Comparison of ENCODE assay signal across 12 cellular contexts in the genomic region with DNA sequence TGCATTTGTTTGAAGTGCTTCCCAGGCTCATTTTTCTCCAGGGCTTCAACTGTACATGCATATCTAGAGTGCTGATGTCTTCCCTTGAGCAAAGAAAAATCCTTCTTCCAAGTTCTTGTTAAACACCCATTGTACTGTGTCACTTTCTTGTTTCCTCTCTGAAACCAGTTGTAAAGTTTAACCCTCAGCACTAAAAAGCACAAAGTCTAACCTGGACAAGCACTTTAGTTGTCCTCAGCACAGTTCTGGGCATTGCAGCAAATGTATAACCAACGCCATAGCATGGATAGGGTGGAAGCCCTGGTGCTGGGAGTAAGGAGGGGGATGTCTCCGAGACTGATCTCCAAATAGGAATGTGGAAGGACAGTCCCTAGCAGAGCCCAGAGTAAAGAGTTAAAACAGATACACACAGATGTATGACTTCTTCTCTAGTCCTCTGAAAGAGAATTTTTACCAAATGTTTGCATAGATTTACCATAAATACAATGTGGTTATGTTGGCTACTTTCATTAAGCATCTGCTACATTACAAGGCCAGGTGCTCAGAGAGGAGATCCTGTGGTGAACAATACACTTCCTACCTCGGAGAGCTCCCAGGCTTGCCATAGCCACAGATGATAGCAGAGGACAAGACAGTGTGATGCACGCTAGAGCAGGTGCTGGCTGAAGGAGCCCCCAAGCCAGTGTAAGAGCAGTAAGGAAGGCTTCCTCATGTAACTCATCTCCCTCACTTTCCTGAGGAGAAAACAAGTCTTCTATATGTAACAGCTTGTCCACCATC. TPM values are rescaled to one million over a fixed set of nuclear protein-coding genes. Genes with fewer than 3 reads are reported as not detected.
DNase-seq lines count a peak whose midpoint lies in the region; ATAC-seq and TF ChIP-seq lines count a peak whose summit lies in the region.
"Had no signal": no experiment of that assay in that cellular context is flagged by ENCODE, and none has a peak within 500 bp of the region (broad histone marks: within the 10 kb centered on the region; RNA-seq: fewer than 3 reads in every experiment).

No MANE protein-coding gene starts in this region.

- no peaks in the 10 kb centered on the region for H3K9me3 ChIP-seq in RWPE2 (ENCODE audit: severe bottlenecking)
- H3K9me3 ChIP-seq: adrenal gland, upper lobe of left lung had no signal

- no peaks in the 10 kb centered on the region for H3K36me3 ChIP-seq in RWPE2 (ENCODE audit: low read depth)
- H3K36me3 ChIP-seq: adrenal gland, upper lobe of left lung had no signal

- no peak overlapping the region for H3K27ac Mint-ChIP-seq in activated CD4-positive, alpha-beta memory T cell treated with anti-CD3 and anti-CD28 coated beads, Interleukin-2, amount 10 ng/mL, durations not matched to agents 7 days and 5 days
- H3K27ac Mint-ChIP-seq: CD8-positive, alpha-beta T cell had no signal

- peak; percentile 81 for ATAC-seq in GM18520 (IDR thresholded peaks at IDR 0.05; ENCODE audit: unreplicated experiment)
- peak; percentile 91 for ATAC-seq in GM21515 (IDR thresholded peaks at IDR 0.05; ENCODE audit: unreplicated experiment)
- ATAC-seq in HG03066 (IDR thresholded peaks at IDR 0.05; ENCODE audit: low read depth, unreplicated experiment) = peak; percentile 82
- ATAC-seq in RWPE2 (ENCODE audit: low read depth) = peak; percentile 35; the same call in 1 of the 3 replicates

- CTCF ChIA-PET in activated CD4-positive, alpha-beta memory T cell treated with anti-CD3 and anti-CD28 coated beads, Interleukin-2, amount 10 ng/mL, durations not matched to agents 7 days and 5 days (lab: Charles Lee) = interaction anchor here (1.2 to 7.0 kb wide), 7 partner anchors 8 to 117 kb away, joined by 3 to 179 read pairs (median 23); a partner anchor contains a TSS

- no peaks in the 10 kb centered on the region for H3K9me3 Mint-ChIP-seq in activated CD4-positive, alpha-beta memory T cell treated with anti-CD3 and anti-CD28 coated beads, Interleukin-2, amount 10 ng/mL, durations not matched to agents 7 days and 5 days
- H3K9me3 Mint-ChIP-seq: CD8-positive, alpha-beta T cell had no signal

- no peak for TF ChIP-seq CTCF in RWPE2 (IDR thresholded peaks at IDR 0.05; ENCODE audit: poor library complexity, severe bottlenecking)

- DNase-seq in RWPE2 (ENCODE audit: low spot score) (no peak), NCI-H1436 (lab: John Stamatoyannopoulos, UW) (no peak), GM19240 (ENCODE audit: insufficient read length, low spot score) (no peak), NCI-H1105 (lab: John Stamatoyannopoulos, UW) (no peak)
- no peak for DNase-seq in activated CD4-positive, alpha-beta memory T cell treated with anti-CD3 and anti-CD28 coated beads, Interleukin-2, amount 10 ng/mL, durations not matched to agents 7 days and 5 days
- DNase-seq: activated CD4-positive, alpha-beta T cell treated with anti-CD3 and anti-CD28 coated beads for 1 hour; adrenal gland; CD8-positive, alpha-beta T cell; upper lobe of left lung had no signal

- POLR2A ChIA-PET in activated CD4-positive, alpha-beta memory T cell treated with anti-CD3 and anti-CD28 coated beads, Interleukin-2, amount 10 ng/mL, durations not matched to agents 7 days and 5 days (lab: Charles Lee) = interaction anchor here (1.1 to 1.3 kb wide), 2 partner anchors 16 to 17 kb away, joined by 4 read pairs; no protein-coding TSS in a partner anchor

- no peak overlapping the region for H3K27ac ChIP-seq in RWPE2 (ENCODE audit: poor library complexity, severe bottlenecking)
- H3K27ac ChIP-seq: adrenal gland, upper lobe of left lung had no signal

- no peaks in the 10 kb centered on the region for H3K36me3 Mint-ChIP-seq in activated CD4-positive, alpha-beta memory T cell treated with anti-CD3 and anti-CD28 coated beads, Interleukin-2, amount 10 ng/mL, durations not matched to agents 7 days and 5 days (ENCODE audit: low read depth)
- H3K36me3 Mint-ChIP-seq: CD8-positive, alpha-beta T cell had no signal

- H3K4me1 Mint-ChIP-seq in activated CD4-positive, alpha-beta memory T cell treated with anti-CD3 and anti-CD28 coated beads, Interleukin-2, amount 10 ng/mL, durations not matched to agents 7 days and 5 days = peaks cover 42% of the 10 kb centered on the region

- H3K4me1 ChIP-seq in RWPE2 (ENCODE audit: insufficient read depth, poor library complexity, severe bottlenecking) = no peaks in the 10 kb centered on the region
- H3K4me1 ChIP-seq: adrenal gland had no signal

- no peak overlapping the region for H3K4me3 ChIP-seq in RWPE2 (ENCODE audit: severe bottlenecking)
- H3K4me3 ChIP-seq: adrenal gland, upper lobe of left lung had no signal

- H3K27me3 ChIP-seq in RWPE2 (ENCODE audit: insufficient read depth, poor library complexity, severe bottlenecking) = no peaks in the 10 kb centered on the region
- H3K27me3 ChIP-seq: adrenal gland, upper lobe of left lung had no signal

- H3K4me3 Mint-ChIP-seq in activated CD4-positive, alpha-beta memory T cell treated with anti-CD3 and anti-CD28 coated beads, Interleukin-2, amount 10 ng/mL, durations not matched to agents 7 days and 5 days = no peak overlapping the region
- H3K4me3 Mint-ChIP-seq: CD8-positive, alpha-beta T cell had no signal

- H3K27me3 Mint-ChIP-seq in activated CD4-positive, alpha-beta memory T cell treated with anti-CD3 and anti-CD28 coated beads, Interleukin-2, amount 10 ng/mL, durations not matched to agents 7 days and 5 days = no peaks in the 10 kb centered on the region

RNA-seq across cellular contexts. Expression of a gene that starts 57.0 kb away (rescaled TPM):
- 1 to 10 TPM; 4.1 to 6.1 TPM for total RNA-seq in activated CD4-positive, alpha-beta memory T cell treated with anti-CD3 and anti-CD28 coated beads, Interleukin-2, amount 10 ng/mL, durations not matched to agents 7 days and 5 days
- total RNA-seq: CD8-positive, alpha-beta T cell had no signal

Comparison
In these comparisons a context has a peak if more than half of its experiments do, and no peak if none do; other contexts are left out.
1. ATAC-seq: peak in every context shown above with its lines; median percentile 91 in GM21515; 82 in HG03066; 81 in GM18520; 35 in RWPE2.